10 cellular contexts compared by ENCODE assay signal in genomic region chr1:167661527-167662436, GRCh38. TPM values are rescaled to one million over a fixed set of nuclear protein-coding genes. Genes with fewer than 3 reads are reported as not detected.
DNase-seq lines count a peak whose midpoint lies in the region; ATAC-seq, FAIRE-seq and TF ChIP-seq lines count a peak whose summit lies in the region.
"Had no signal": no experiment of that assay in that cellular context is flagged by ENCODE, and none has a peak within 500 bp of the region (broad histone marks: within the 10 kb centered on the region; RNA-seq: fewer than 3 reads in every experiment).

No MANE protein-coding gene starts in this region.

- no peak overlapping the region for H3K4me2 ChIP-seq in K562 (ENCODE audit: insufficient read depth, low read length)

- BruUV-seq in A673 (replicated peaks; lab: Mats Ljungman, UMichigan): no TSS peak
- BruUV-seq in K562 (replicated peaks; lab: Mats Ljungman, UMichigan): no TSS peak

- no peak for TF ChIP-seq CTCF in A673 (conservative IDR thresholded peaks at IDR 0.05; ENCODE audit: low read depth, low read length)
- TF ChIP-seq CTCF in HFFc6 (IDR thresholded peaks at IDR 0.05): no peak; the same call in 1 of the 2 replicates
- no peak for TF ChIP-seq CTCF in K562 (IDR thresholded peaks at IDR 0.05 in 2 of 3, conservative IDR thresholded peaks at IDR 0.05 in 1 of 3; ENCODE audit: insufficient read depth in 2 of 3, low read depth in 1 of 3, low read length in 3 of 3)
- TF ChIP-seq CTCF in right lobe of liver (IDR thresholded peaks at IDR 0.05): no peak

- no peak overlapping the region for H3K4me3 Mint-ChIP-seq in HFFc6

- ATAC-seq in K562 (no peak), right lobe of liver (peak in 3 of 4 donors; percentile 14 to 31 (median 21)), GM19467 (IDR thresholded peaks at IDR 0.05; ENCODE audit: unreplicated experiment) (no peak)

- no peak for TF ChIP-seq EP300 in K562 (IDR thresholded peaks at IDR 0.05; ENCODE audit: low read length)

- TF ChIP-seq POLR2A in K562 (conservative IDR thresholded peaks at IDR 0.05): no peak
- TF ChIP-seq POLR2A in right lobe of liver (IDR thresholded peaks at IDR 0.05): no peak

- no peak overlapping the region for H3K27ac Mint-ChIP-seq in HFFc6

- H3K9me1 ChIP-seq in K562 (ENCODE audit: control insufficient read depth, insufficient read depth, low read length): no peaks in the 10 kb centered on the region

- H3K27me3 ChIP-seq in A673 (replicated peaks; ENCODE audit: insufficient read depth, low read depth, low read length, poor library complexity) (no peaks in the 10 kb centered on the region), K562 (ENCODE audit: control insufficient read depth in 2 of 2, insufficient read depth in 2 of 2, low read length in 2 of 2) (no peaks in the 10 kb centered on the region), right lobe of liver (no peaks in the 10 kb centered on the region)

- H3K36me3 ChIP-seq in A673 (ENCODE audit: insufficient read depth, low read length, poor library complexity, severe bottlenecking) (no peaks in the 10 kb centered on the region), K562 (ENCODE audit: control insufficient read depth, insufficient read depth, low read length) (peaks cover 21% of the 10 kb centered on the region), right lobe of liver (no peaks in the 10 kb centered on the region)

- intact Hi-C loops in A673 (cut with micrococcal nuclease; ENCODE audit: unreplicated experiment): no loop called here
- intact Hi-C loops in K562 (cut with micrococcal nuclease): no loop called here
- intact Hi-C loops in right lobe of liver (cut with DNase I): no loop called here

- no peak overlapping the region for H2AFZ ChIP-seq in K562 (ENCODE audit: low read depth, low read length)

- H4K20me1 ChIP-seq in K562 (replicated peaks; ENCODE audit: control insufficient read depth, insufficient read depth, low read length): peaks cover 8% of the 10 kb centered on the region

- H3K9me3 ChIP-seq in A673 (ENCODE audit: low read depth, low read length, poor library complexity, severe bottlenecking): no peaks in the 10 kb centered on the region
- no peaks in the 10 kb centered on the region for H3K9me3 ChIP-seq in K562 (replicated peaks; ENCODE audit: control insufficient read depth, insufficient read depth, low read depth, low read length)
- H3K9me3 ChIP-seq in right lobe of liver: no peaks in the 10 kb centered on the region

- DNase-seq in A673 (ENCODE audit: low spot score) (peak; percentile 73), HFFc6 (peak; percentile 93), K562 (ENCODE audit: extremely low read depth in 1 of 4, low spot score in 3 of 4) (no peak), right lobe of liver (no peak), NCI-H510A treated with DMSO at 0.1 percent for 48 hours (lab: John Stamatoyannopoulos, UW) (no peak), NCI-H1436 (lab: John Stamatoyannopoulos, UW) (no peak)
- DNase-seq in stimulated activated CD4-positive, alpha-beta T cell treated with anti-CD3 and anti-CD28 coated beads, Interleukin-1b, Interleukin-23, amount 100 ng/mL, for 48 hours: no peak
- DNase-seq: effector CD8-positive, alpha-beta T cell; stimulated activated CD4-positive, alpha-beta T cell treated with anti-CD3 and anti-CD28 coated beads, Interleukin-2, amount 100 ng/mL, for 24 hours had no signal

- POLR2A ChIA-PET in A673 (lab: Charles Lee; ENCODE audit: low non-redundant PET) (no interaction called here), K562 (lab: Yijun Ruan, JAX) (interaction anchor here (0.6 to 2.1 kb wide), 7 partner anchors 13 to 680 kb away, joined by 3 to 10 read pairs (median 3); no protein-coding TSS in a partner anchor)

- in situ Hi-C loops in K562 (cut with MboI): no loop called here

- no peaks in the 10 kb centered on the region for H3K9me3 Mint-ChIP-seq in HFFc6

- no peaks in the 10 kb centered on the region; the same call in 1 of the 2 replicates for H3K27me3 Mint-ChIP-seq in HFFc6 (ENCODE audit: insufficient read depth)

- CTCF ChIA-PET in A673 (lab: Charles Lee): no interaction called here
- CTCF ChIA-PET in K562 (lab: Yijun Ruan, JAX; ENCODE audit: low intra/inter-chr PET ratio): no interaction called here

- peaks cover 66% of the 10 kb centered on the region for H3K4me1 Mint-ChIP-seq in HFFc6 (ENCODE audit: low read depth)

- H3K79me2 ChIP-seq in K562 (ENCODE audit: control insufficient read depth, insufficient read depth, low read length): peaks cover 19% of the 10 kb centered on the region; the same call in 2 of the 3 replicates

- H3K27ac ChIP-seq in A673 (ENCODE audit: low read depth, low read length, poor library complexity, severe bottlenecking): no peak overlapping the region
- no peak overlapping the region for H3K27ac ChIP-seq in K562 (ENCODE audit: extremely low read depth, low read depth, low read length)
- H3K27ac ChIP-seq in right lobe of liver: no peak overlapping the region

- H3K36me3 Mint-ChIP-seq in HFFc6 (ENCODE audit: low read depth): no peaks in the 10 kb centered on the region

- H3K9ac ChIP-seq in K562 (ENCODE audit: insufficient read depth in 1 of 2, low read depth in 2 of 2, low read length in 2 of 2): peak overlapping the region in 1 of 2 experiments; percentile 80; a peak in 1 of 4 replicates

- 77% methylated on average over 3 of the region's 3 CpGs for WGBS in K562 (ENCODE audit: insufficient coverage, low coverage, missing lambda C conversion rate)
- WGBS in right lobe of liver (ENCODE audit: insufficient coverage, low coverage, low lambda C conversion rate, missing lambda C conversion rate): 58% methylated on average over 3 of the region's 3 CpGs

- FAIRE-seq in K562 (lab: Jason Lieb, UNC): no peak

- no peaks in the 10 kb centered on the region for H3K4me1 ChIP-seq in A673 (ENCODE audit: insufficient read depth, low read length, poor library complexity, severe bottlenecking)
- peaks cover 20 to 24% of the 10 kb centered on the region in 2 experiments for H3K4me1 ChIP-seq in K562 (replicated peaks in 1 of 2; ENCODE audit: control insufficient read depth in 2 of 2, insufficient read depth in 2 of 2, low read length in 2 of 2)
- peaks cover 0 to 4% (median 0%) of the 10 kb centered on the region in 4 donors for H3K4me1 ChIP-seq in right lobe of liver

- H3K4me3 ChIP-seq in A673 (ENCODE audit: low read depth, low read length, poor library complexity, severe bottlenecking) (no peak overlapping the region), K562 (no peak overlapping the region), right lobe of liver (no peak overlapping the region)

- TF ChIP-seq RAD21 in K562 (CRISPR knock-in tag; conservative IDR thresholded peaks at IDR 0.05 in 1 of 2, IDR thresholded peaks at IDR 0.05 in 1 of 2): 0 out of 4 replicates have a peak, but pooled peaks of 1 of the 2 experiments have one; percentile 0

TF ChIP-seq in K562, 482 proteins besides CTCF, POLR2A, EP300 and RAD21 (continues in another document):
- TF ChIP-seq NFIC (IDR thresholded peaks at IDR 0.05): peak; percentile 61

RNA-seq across cellular contexts. Expression of gene RCSD1, which starts 31.8 kb away (rescaled TPM):
- not detected in 2 replicates for total RNA-seq in A673 (2021)
- not detected for total RNA-seq in HFFc6 (2021; fragmentation: NEBNext Ultra II Directional; extraction: Animal tissue kit (Norgen Biotek cat#: 25700))
- 51.0 and 78.1 TPM in 2 replicates for total RNA-seq in K562 (2011; cell fraction: chromatin; rRNA removed; ENCODE audit: low replicate concordance)
- total RNA-seq in K562 (2011; cell fraction: nucleolus; rRNA removed): 34.9 and 38.6 TPM in 2 replicates
- 48.1 and 85.4 TPM in 2 replicates for total RNA-seq in K562 (2011; cell fraction: nucleoplasm; rRNA removed)
- total RNA-seq in K562 (2014; rRNA removed): 45.3 and 48.0 TPM in 2 replicates
- total RNA-seq in K562 (2014; rRNA removed; fragmentation: Illumina TruSeq; extraction: Trizol): 41.6 and 42.3 TPM in 2 replicates
- 37.3 and 39.4 TPM in 2 replicates for total RNA-seq in K562 (2015; rRNA removed; fragmentation: Illumina TruSeq; extraction: Trizol)
- 41.5 and 50.9 TPM in 2 replicates for total RNA-seq in K562 (2021)
- polyA plus RNA-seq in K562 (2011; rRNA removed): 64.5 and 69.8 TPM in 2 replicates
- 45.8 and 49.9 TPM in 2 replicates for polyA plus RNA-seq in K562 (2011; cell fraction: cytosol; rRNA removed)
- 27.5 and 28.0 TPM in 2 replicates for polyA plus RNA-seq in K562 (2011; cell fraction: nucleus; rRNA removed)
- 41.5 and 91.2 TPM in 2 replicates for polyA plus RNA-seq in K562 (2012)
- polyA plus RNA-seq in K562 (2014; fragmentation: Illumina TruSeq; extraction: Trizol): 48.3 and 50.5 TPM in 2 replicates
- polyA plus RNA-seq in K562 (2014; fragmentation: Nextera tagmentation; extraction: Ambion mirVana): 1 to 10 TPM; 7.8 to 9.1 TPM
- 53.2 and 54.5 TPM in 2 replicates for polyA plus RNA-seq in K562 (2014; rRNA removed)
- 59.8 and 70.7 TPM in 2 replicates for polyA minus RNA-seq in K562 (2011; rRNA and poly(A)+ RNA removed)
- 34.8 and 46.1 TPM in 2 replicates for polyA minus RNA-seq in K562 (2011; cell fraction: cytosol; rRNA and poly(A)+ RNA removed)
- polyA minus RNA-seq in K562 (2011; cell fraction: nucleus; rRNA and poly(A)+ RNA removed): 19.0 and 26.1 TPM in 2 replicates
- 1 to 10 TPM; 2.4 to 8.4 (median 5.0) TPM for total RNA-seq in right lobe of liver

RNA-seq across cellular contexts. Expression of gene MPZL1, which starts 60.0 kb away (rescaled TPM):
- total RNA-seq in A673 (2021) (87.8 and 90.4 TPM in 2 replicates), K562 (2014; rRNA removed) (46.1 and 57.8 TPM in 2 replicates), K562 (2014; rRNA removed; fragmentation: Illumina TruSeq; extraction: Trizol) (82.4 and 92.6 TPM in 2 replicates), K562 (2015; rRNA removed; fragmentation: Illumina TruSeq; extraction: Trizol) (63.2 and 66.5 TPM in 2 replicates), K562 (2021) (65.3 and 79.5 TPM in 2 replicates), right lobe of liver (10 to 100 TPM; 15.7 to 43.3 (median 18.9) TPM)
- total RNA-seq in HFFc6 (2021; fragmentation: NEBNext Ultra II Directional; extraction: Animal tissue kit (Norgen Biotek cat#: 25700)): 100 to 1,000 TPM; 147 to 188 (median 183) TPM
- 126 and 209 TPM in 2 replicates for total RNA-seq in K562 (2011; cell fraction: chromatin; rRNA removed; ENCODE audit: low replicate concordance)
- total RNA-seq in K562 (2011; cell fraction: nucleolus; rRNA removed): 109 and 121 TPM in 2 replicates
- 238 and 352 TPM in 2 replicates for total RNA-seq in K562 (2011; cell fraction: nucleoplasm; rRNA removed)
- polyA plus RNA-seq in K562 (2011; rRNA removed) (89.9 and 153 TPM in 2 replicates), K562 (2014; fragmentation: Illumina TruSeq; extraction: Trizol) (64.6 and 75.9 TPM in 2 replicates), K562 (2014; fragmentation: Nextera tagmentation; extraction: Ambion mirVana) (10 to 100 TPM; 14.5 to 20.5 TPM), K562 (2014; rRNA removed) (46.5 and 46.7 TPM in 2 replicates)
- 43.0 and 55.8 TPM in 2 replicates for polyA plus RNA-seq in K562 (2011; cell fraction: cytosol; rRNA removed)
- polyA plus RNA-seq in K562 (2011; cell fraction: nucleus; rRNA removed): 42.9 and 57.7 TPM in 2 replicates
- polyA plus RNA-seq in K562 (2012): 46.5 and 47.2 TPM in 2 replicates
- 94.6 and 129 TPM in 2 replicates for polyA minus RNA-seq in K562 (2011; rRNA and poly(A)+ RNA removed)
- polyA minus RNA-seq in K562 (2011; cell fraction: cytosol; rRNA and poly(A)+ RNA removed): 50.0 and 63.6 TPM in 2 replicates
- polyA minus RNA-seq in K562 (2011; cell fraction: nucleus; rRNA and poly(A)+ RNA removed): 22.6 and 35.3 TPM in 2 replicates

Comparison
In these comparisons a context has a peak if more than half of its experiments do, and no peak if none do; other contexts are left out.
1. DNase-seq: peak in A673 (single experiment) and HFFc6 (single experiment); none in K562 (0 of 4), right lobe of liver (0 of 3), stimulated activated CD4-positive, alpha-beta T cell treated with anti-CD3 and anti-CD28 coated beads, Interleukin-1b, Interleukin-23, amount 100 ng/mL, for 48 hours (single experiment), NCI-H510A treated with DMSO at 0.1 percent for 48 hours (single experiment) and NCI-H1436 (single experiment).
2. ATAC-seq: peak in right lobe of liver (3 of 4); none in K562 (single experiment) and GM19467 (single experiment).